24 cellular contexts compared by ENCODE assay signal in the genomic region with DNA sequence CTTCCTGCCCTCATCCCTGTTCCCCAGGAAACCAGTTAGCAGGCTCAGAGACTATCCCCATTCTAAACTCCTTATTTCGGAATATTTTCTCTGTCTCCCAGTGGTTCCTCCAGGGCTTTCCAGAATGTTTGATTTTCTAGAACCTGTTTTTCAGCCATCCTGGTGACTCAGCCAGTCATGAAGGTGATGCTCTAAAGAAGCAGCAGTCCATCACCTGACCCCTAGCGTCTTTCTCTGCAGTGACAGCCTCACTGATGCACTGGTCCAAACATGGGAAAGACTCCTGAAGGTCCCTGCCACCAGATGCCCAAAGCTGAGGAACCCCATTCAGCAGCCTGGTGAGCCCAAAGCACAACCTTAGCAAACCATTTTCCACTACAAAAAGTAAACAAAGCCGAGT.
"Had no signal": no experiment of that assay in that cellular context is flagged by ENCODE, and none has a peak within 500 bp of the region (broad histone marks: within the 10 kb centered on the region; RNA-seq: fewer than 3 reads in every experiment).

No MANE protein-coding gene starts in this region.

- H3K4me3 ChIP-seq: body of pancreas, colonic mucosa, gastroesophageal sphincter, heart right ventricle, ovary, right lobe of liver, suprapubic skin had no signal

- H3K4me1 Mint-ChIP-seq: activated CD4-positive, alpha-beta T cell treated with anti-CD3 and anti-CD28 coated beads, Interleukin-2, amount 10 ng/mL, durations not matched to agents 24 days and 14 days; activated naive CD8-positive, alpha-beta T cell treated with anti-CD3 and anti-CD28 coated beads, Interleukin-2, amount 10 ng/mL, durations not matched to agents 7 days and 5 days; activated T-helper 17 cell treated with anti-CD3 and anti-CD28 coated beads, Interleukin-2, amount 50 U/mL, for 72 hours; central memory CD8-positive, alpha-beta T cell; naive thymus-derived CD4-positive, alpha-beta T cell; stimulated activated naive CD8-positive, alpha-beta T cell treated with anti-CD3 and anti-CD28 coated beads, Interleukin-15, amount 100 ng/mL, for 72 hours had no signal

- H3K27me3 Mint-ChIP-seq: activated CD8-positive, alpha-beta T cell treated with anti-CD3 and anti-CD28 coated beads for 36 hours; stimulated activated naive CD8-positive, alpha-beta T cell treated with anti-CD3 and anti-CD28 coated beads, Interleukin-15, amount 100 ng/mL, for 72 hours had no signal

- ATAC-seq: activated CD8-positive, alpha-beta T cell treated with anti-CD3 and anti-CD28 coated beads for 36 hours; activated T-helper 17 cell treated with anti-CD3 and anti-CD28 coated beads, Interleukin-2, amount 50 U/mL, for 72 hours; body of pancreas; gastroesophageal sphincter; heart right ventricle; left cardiac atrium; naive thymus-derived CD4-positive, alpha-beta T cell; right lobe of liver; stimulated activated naive CD8-positive, alpha-beta T cell treated with anti-CD3 and anti-CD28 coated beads, Interleukin-15, amount 100 ng/mL, for 72 hours had no signal

- H3K4me1 ChIP-seq: body of pancreas, colonic mucosa, gastroesophageal sphincter, heart right ventricle, right lobe of liver, suprapubic skin had no signal

- H3K27ac Mint-ChIP-seq: activated CD4-positive, alpha-beta T cell treated with anti-CD3 and anti-CD28 coated beads, Interleukin-2, amount 10 ng/mL, durations not matched to agents 24 days and 14 days; activated CD8-positive, alpha-beta T cell treated with anti-CD3 and anti-CD28 coated beads for 36 hours; activated naive CD8-positive, alpha-beta T cell treated with anti-CD3 and anti-CD28 coated beads, Interleukin-2, amount 10 ng/mL, durations not matched to agents 7 days and 5 days; activated T-helper 17 cell treated with anti-CD3 and anti-CD28 coated beads, Interleukin-2, amount 50 U/mL, for 72 hours; naive thymus-derived CD4-positive, alpha-beta T cell; stimulated activated naive CD8-positive, alpha-beta T cell treated with anti-CD3 and anti-CD28 coated beads, Interleukin-15, amount 100 ng/mL, for 72 hours; type B pancreatic cell had no signal

- H3K9me3 Mint-ChIP-seq: activated CD4-positive, alpha-beta T cell treated with anti-CD3 and anti-CD28 coated beads, Interleukin-2, amount 10 ng/mL, durations not matched to agents 24 days and 14 days; activated CD8-positive, alpha-beta T cell treated with anti-CD3 and anti-CD28 coated beads for 36 hours; activated naive CD8-positive, alpha-beta T cell treated with anti-CD3 and anti-CD28 coated beads, Interleukin-2, amount 10 ng/mL, durations not matched to agents 7 days and 5 days; activated T-helper 17 cell treated with anti-CD3 and anti-CD28 coated beads, Interleukin-2, amount 50 U/mL, for 72 hours; central memory CD8-positive, alpha-beta T cell; naive thymus-derived CD4-positive, alpha-beta T cell; stimulated activated naive CD8-positive, alpha-beta T cell treated with anti-CD3 and anti-CD28 coated beads, Interleukin-15, amount 100 ng/mL, for 72 hours; type B pancreatic cell had no signal

- DNase-seq: activated CD4-positive, alpha-beta T cell treated with anti-CD3 and anti-CD28 coated beads, Interleukin-2, amount 10 ng/mL, durations not matched to agents 24 days and 14 days; activated CD8-positive, alpha-beta T cell treated with anti-CD3 and anti-CD28 coated beads for 36 hours; activated naive CD4-positive, alpha-beta T cell; activated naive CD8-positive, alpha-beta T cell treated with anti-CD3 and anti-CD28 coated beads, Interleukin-2, amount 10 ng/mL, durations not matched to agents 7 days and 5 days; activated T-cell treated with anti-CD3 and anti-CD28 coated beads, Interleukin-2, amount 50 U/mL, for 1 hour; body of pancreas; colonic mucosa; heart right ventricle; left cardiac atrium; mesendoderm; naive thymus-derived CD4-positive, alpha-beta T cell; ovary; right lobe of liver; small intestine; stimulated activated CD4-positive, alpha-beta T cell treated with anti-CD3 and anti-CD28 coated beads, Interleukin-15, amount 100 ng/mL, for 24 hours; stimulated activated CD4-positive, alpha-beta T cell treated with anti-CD3 and anti-CD28 coated beads, Interleukin-2, amount 100 ng/mL, for 48 hours; stimulated activated naive CD8-positive, alpha-beta T cell treated with anti-CD3 and anti-CD28 coated beads, Interleukin-15, amount 100 ng/mL, for 72 hours; T-helper 1 cell; T-helper 9 cell had no signal

- H3K36me3 Mint-ChIP-seq: activated naive CD8-positive, alpha-beta T cell treated with anti-CD3 and anti-CD28 coated beads, Interleukin-2, amount 10 ng/mL, durations not matched to agents 7 days and 5 days; naive thymus-derived CD4-positive, alpha-beta T cell; type B pancreatic cell had no signal

- FAIRE-seq: small intestine had no signal

- H3K27ac ChIP-seq: body of pancreas, colonic mucosa, gastroesophageal sphincter, heart right ventricle, ovary, right lobe of liver, suprapubic skin had no signal

- H3K4me3 Mint-ChIP-seq: activated CD4-positive, alpha-beta T cell treated with anti-CD3 and anti-CD28 coated beads, Interleukin-2, amount 10 ng/mL, durations not matched to agents 24 days and 14 days; activated CD8-positive, alpha-beta T cell treated with anti-CD3 and anti-CD28 coated beads for 36 hours; activated naive CD8-positive, alpha-beta T cell treated with anti-CD3 and anti-CD28 coated beads, Interleukin-2, amount 10 ng/mL, durations not matched to agents 7 days and 5 days; activated T-helper 17 cell treated with anti-CD3 and anti-CD28 coated beads, Interleukin-2, amount 50 U/mL, for 72 hours; central memory CD8-positive, alpha-beta T cell; naive thymus-derived CD4-positive, alpha-beta T cell; stimulated activated naive CD8-positive, alpha-beta T cell treated with anti-CD3 and anti-CD28 coated beads, Interleukin-15, amount 100 ng/mL, for 72 hours; type B pancreatic cell had no signal

- H3K9me3 ChIP-seq: body of pancreas, colonic mucosa, gastroesophageal sphincter, heart right ventricle, ovary, right lobe of liver, suprapubic skin had no signal

- H3K27me3 ChIP-seq: body of pancreas, colonic mucosa, ovary, right lobe of liver had no signal

- H3K36me3 ChIP-seq: colonic mucosa, gastroesophageal sphincter, heart right ventricle, ovary, right lobe of liver, suprapubic skin had no signal
